8 cellular contexts compared by ENCODE assay signal in the genomic region with DNA sequence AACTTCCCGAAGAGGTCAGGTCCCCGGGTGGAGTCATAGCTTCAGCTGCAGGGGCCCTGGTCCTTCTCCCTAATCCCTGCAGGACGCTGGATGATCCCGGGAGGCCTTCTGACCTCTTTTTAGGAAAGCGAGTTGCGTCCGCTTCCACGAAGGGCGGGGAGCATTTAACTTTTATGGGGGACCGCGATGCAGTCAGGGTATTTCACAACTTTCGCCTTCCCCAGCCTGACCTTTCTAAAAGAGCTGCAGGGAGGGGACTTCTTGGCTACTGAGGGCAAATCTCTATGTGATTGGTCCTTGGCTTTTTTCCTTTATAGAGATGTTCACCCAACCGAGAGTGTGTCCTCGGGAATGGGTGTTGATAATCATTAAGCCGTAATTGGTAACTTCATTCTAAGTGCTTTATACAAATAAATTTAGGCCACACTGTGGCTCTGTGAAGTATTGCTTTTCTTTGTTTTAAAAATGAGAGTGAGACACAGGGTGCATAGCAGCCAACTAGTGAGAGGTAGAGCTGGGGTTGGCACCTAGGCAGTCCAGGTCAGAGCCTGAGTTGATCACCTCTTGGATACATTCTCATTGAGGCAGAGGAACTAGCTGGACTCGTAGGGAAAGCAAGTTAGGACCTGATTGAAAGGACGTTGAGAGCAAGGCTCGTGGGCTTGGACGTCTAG. TPM values are rescaled to one million over a fixed set of nuclear protein-coding genes. Genes with fewer than 3 reads are reported as not detected.
DNase-seq lines count a peak whose midpoint lies in the region; ATAC-seq and TF ChIP-seq lines count a peak whose summit lies in the region.

No MANE protein-coding gene starts in this region.

- H3K9ac ChIP-seq in HUES6 (ENCODE audit: low read length) (peak overlapping the region; percentile 64), parathyroid adenoma (peak overlapping the region; percentile 25)

- POLR2A ChIA-PET in activated CD4-positive, alpha-beta memory T cell treated with anti-CD3 and anti-CD28 coated beads for 36 hours (lab: Charles Lee), result interaction anchor here (0.6 kb wide), 1 partner anchor 110 kb away, joined by 3 read pairs; no protein-coding TSS in a partner anchor

- H3K9me3 ChIP-seq in HUES6 (ENCODE audit: control insufficient read depth, insufficient read depth, low read depth, low read length), result peaks cover 4% of the 10 kb centered on the region; the same call in 1 of the 2 replicates
- no peaks in the 10 kb centered on the region for H3K9me3 ChIP-seq in parathyroid adenoma (ENCODE audit: control insufficient read depth, low read length)

- H3K36me3 Mint-ChIP-seq in activated CD4-positive, alpha-beta memory T cell treated with anti-CD3 and anti-CD28 coated beads for 36 hours, result peaks cover 41% of the 10 kb centered on the region

- DNase-seq in AG20443 (ENCODE audit: low spot score) (peak; percentile 20), globus pallidus (ENCODE audit: low spot score) (peak; percentile 1)
- DNase-seq in activated CD4-positive, alpha-beta memory T cell treated with anti-CD3 and anti-CD28 coated beads for 36 hours, result no peak

- H3K27me3 ChIP-seq in HUES6 (ENCODE audit: control insufficient read depth, insufficient read depth, low read length) (no peaks in the 10 kb centered on the region), parathyroid adenoma (ENCODE audit: control insufficient read depth, insufficient read depth, low read length) (no peaks in the 10 kb centered on the region)

- H3K36me3 ChIP-seq in HUES6 (ENCODE audit: control insufficient read depth, insufficient read depth, low read length), result peaks cover 14% of the 10 kb centered on the region
- no peaks in the 10 kb centered on the region for H3K36me3 ChIP-seq in parathyroid adenoma (ENCODE audit: control insufficient read depth, insufficient read depth, low read length)

- peaks cover 9% of the 10 kb centered on the region for H3K4me1 ChIP-seq in HUES6 (ENCODE audit: control insufficient read depth, insufficient read depth, low read length)
- no peaks in the 10 kb centered on the region for H3K4me1 ChIP-seq in parathyroid adenoma

- H3K79me2 ChIP-seq in parathyroid adenoma, result no peaks in the 10 kb centered on the region

- ATAC-seq in GM18520 (IDR thresholded peaks at IDR 0.05; ENCODE audit: unreplicated experiment) (peak; percentile 5), HG03469 (IDR thresholded peaks at IDR 0.05; ENCODE audit: unreplicated experiment) (no peak), HG03025 (IDR thresholded peaks at IDR 0.05; ENCODE audit: low FRiP score, unreplicated experiment) (no peak)

- H3K4me3 Mint-ChIP-seq in activated CD4-positive, alpha-beta memory T cell treated with anti-CD3 and anti-CD28 coated beads for 36 hours, result peak overlapping the region; percentile 99

- peak overlapping the region; percentile 94 for H3K27ac Mint-ChIP-seq in activated CD4-positive, alpha-beta memory T cell treated with anti-CD3 and anti-CD28 coated beads for 36 hours

- H3K27ac ChIP-seq in HUES6 (ENCODE audit: low read depth, low read length), result no peak overlapping the region
- H3K27ac ChIP-seq in parathyroid adenoma, result peak overlapping the region; percentile 29

- CTCF ChIA-PET in activated CD4-positive, alpha-beta memory T cell treated with anti-CD3 and anti-CD28 coated beads for 36 hours (lab: Charles Lee), result interaction anchor here (1.0 kb wide), 1 partner anchor 279 kb away, joined by 3 read pairs; no protein-coding TSS in a partner anchor

- H3K4me1 Mint-ChIP-seq in activated CD4-positive, alpha-beta memory T cell treated with anti-CD3 and anti-CD28 coated beads for 36 hours (ENCODE audit: low read depth), result peaks cover 18% of the 10 kb centered on the region

- intact Hi-C loops in activated CD4-positive, alpha-beta memory T cell treated with anti-CD3 and anti-CD28 coated beads for 36 hours (cut with micrococcal nuclease), result loop anchor here (1.0 to 5.0 kb wide), 4 partner anchors 22 to 209 kb away; a partner anchor contains a TSS

- peak overlapping the region; percentile 97 for H3K4me2 ChIP-seq in parathyroid adenoma (ENCODE audit: low read length)

- H3K9me3 Mint-ChIP-seq in activated CD4-positive, alpha-beta memory T cell treated with anti-CD3 and anti-CD28 coated beads for 36 hours, result peaks cover 42% of the 10 kb centered on the region

- TF ChIP-seq CTCF in parathyroid adenoma (IDR thresholded peaks at IDR 0.05), result no peak

- peak overlapping the region; percentile 80 for H2AFZ ChIP-seq in parathyroid adenoma

- no peaks in the 10 kb centered on the region for H3K27me3 Mint-ChIP-seq in activated CD4-positive, alpha-beta memory T cell treated with anti-CD3 and anti-CD28 coated beads for 36 hours

- H3K4me3 ChIP-seq in HUES6 (ENCODE audit: low read depth, low read length), result peak overlapping the region; percentile 75
- peak overlapping the region; percentile 97 for H3K4me3 ChIP-seq in parathyroid adenoma (ENCODE audit: low read depth, low read length)

RNA-seq across cellular contexts. Expression of a gene that starts 0.8 kb away (rescaled TPM):
- total RNA-seq in activated CD4-positive, alpha-beta memory T cell treated with anti-CD3 and anti-CD28 coated beads for 36 hours, result 1 to 10 TPM; 3.8 TPM

RNA-seq across cellular contexts. Expression of a gene that starts 19.6 kb away (rescaled TPM):
- 1 to 10 TPM; 2.9 to 4.5 TPM for total RNA-seq in activated CD4-positive, alpha-beta memory T cell treated with anti-CD3 and anti-CD28 coated beads for 36 hours

RNA-seq across cellular contexts. Expression of a gene that starts 21.6 kb away (rescaled TPM):
- under 1 TPM; 0.88 to 0.94 TPM for total RNA-seq in activated CD4-positive, alpha-beta memory T cell treated with anti-CD3 and anti-CD28 coated beads for 36 hours

RNA-seq across cellular contexts. Expression of a gene that starts 48.2 kb away (rescaled TPM):
- total RNA-seq in activated CD4-positive, alpha-beta memory T cell treated with anti-CD3 and anti-CD28 coated beads for 36 hours, result under 1 TPM; 0.55 to 0.73 TPM

RNA-seq across cellular contexts. Expression of a gene that starts 52.6 kb away (rescaled TPM):
- total RNA-seq in activated CD4-positive, alpha-beta memory T cell treated with anti-CD3 and anti-CD28 coated beads for 36 hours, result 1 to 10 TPM in 1 of 2 experiments, under 1 TPM in 1; 0.73 to 1.0 TPM
